In the genomic region with DNA sequence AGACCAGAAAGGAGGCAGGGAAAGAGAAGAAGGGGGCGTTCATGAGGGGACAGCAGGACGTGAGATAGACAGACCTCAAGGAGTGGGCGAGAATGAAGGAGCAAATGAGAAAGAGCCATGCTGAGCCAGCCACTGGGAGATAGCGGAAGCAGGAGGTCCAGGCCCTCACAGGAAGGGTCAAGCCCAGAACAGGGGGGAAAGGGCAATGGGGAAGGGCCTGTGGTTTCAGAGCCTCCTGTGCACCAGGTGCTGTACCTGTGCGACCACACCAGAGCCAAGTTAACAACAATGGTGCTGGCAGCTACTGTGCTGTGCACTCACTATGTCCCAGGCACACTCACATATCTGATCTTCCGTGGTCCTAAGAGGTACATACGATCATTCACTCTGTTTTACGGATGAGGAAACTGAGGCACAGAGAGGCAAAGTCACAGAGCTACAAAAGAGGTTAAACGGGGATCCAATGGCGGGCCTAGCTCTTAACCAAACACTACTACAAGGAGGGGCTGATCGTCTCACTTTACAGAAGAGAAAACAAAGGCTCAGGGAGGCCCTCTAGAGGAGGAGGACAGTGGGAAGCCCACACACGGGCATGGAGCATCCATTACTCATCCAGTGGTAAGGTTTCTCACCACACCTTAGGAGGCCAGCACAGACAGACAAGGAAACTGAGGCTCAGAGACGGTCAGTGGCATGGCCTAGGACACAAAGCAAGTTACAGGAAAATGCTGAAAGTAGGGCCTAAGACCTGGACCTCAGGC, we compare ENCODE assay signal across 11 cellular contexts.
A peak's percentile ranks its signal among the peaks of the same experiment; 100 is the strongest.
DNase-seq lines count a peak whose midpoint lies in the region; ATAC-seq and TF ChIP-seq lines count a peak whose summit lies in the region.
"Had no signal": no experiment of that assay in that cellular context is flagged by ENCODE, and none has a peak within 500 bp of the region (broad histone marks: within the 10 kb centered on the region; RNA-seq: fewer than 3 reads in every experiment).

No MANE protein-coding gene starts in this region.

- H3K4me1 Mint-ChIP-seq in activated CD8-positive, alpha-beta T cell treated with anti-CD3 and anti-CD28 coated beads, Interleukin-2, amount 10 ng/mL, durations not matched to agents 7 days and 5 days (ENCODE audit: low read depth) = peaks cover 47% of the 10 kb centered on the region
- H3K4me1 Mint-ChIP-seq in immature natural killer cell (peaks cover 87 to 93% of the 10 kb centered on the region in 2 donors), nephron progenitor cell (peaks cover 8% of the 10 kb centered on the region)

- H3K27me3 ChIP-seq in heart left ventricle (no peaks in the 10 kb centered on the region), upper lobe of right lung (no peaks in the 10 kb centered on the region)
- H3K27me3 ChIP-seq: uterus had no signal

- H3K4me3 ChIP-seq in heart left ventricle (no peak overlapping the region), upper lobe of right lung (no peak overlapping the region)
- H3K4me3 ChIP-seq: uterus had no signal

- intact Hi-C loops in heart left ventricle (cut with DNase I) (loop anchor here in 1 of 10 donors (5.0 kb wide), 1 partner anchor 109 kb away; no protein-coding TSS in a partner anchor), left ventricle myocardium superior (cut with micrococcal nuclease) (no loop called here), upper lobe of right lung (cut with DNase I) (no loop called here)

- ATAC-seq in heart left ventricle (no peak), left ventricle myocardium superior (no peak), upper lobe of right lung (no peak)
- ATAC-seq in activated CD8-positive, alpha-beta T cell treated with anti-CD3 and anti-CD28 coated beads, Interleukin-2, amount 10 ng/mL, durations not matched to agents 7 days and 5 days = no peak

- H3K9me3 ChIP-seq in heart left ventricle (no peaks in the 10 kb centered on the region), upper lobe of right lung (no peaks in the 10 kb centered on the region)
- H3K9me3 ChIP-seq: uterus had no signal

- H3K4me1 ChIP-seq in heart left ventricle (peaks cover 0 to 29% (median 20%) of the 10 kb centered on the region in 12 donors), upper lobe of right lung (peaks cover 10% of the 10 kb centered on the region)
- H3K4me1 ChIP-seq: uterus had no signal

- no peak for TF ChIP-seq POLR2A in heart left ventricle (IDR thresholded peaks at IDR 0.05)

- H3K9me3 Mint-ChIP-seq in activated CD8-positive, alpha-beta T cell treated with anti-CD3 and anti-CD28 coated beads, Interleukin-2, amount 10 ng/mL, durations not matched to agents 7 days and 5 days (ENCODE audit: insufficient read depth) = no peaks in the 10 kb centered on the region
- no peaks in the 10 kb centered on the region for H3K9me3 Mint-ChIP-seq in immature natural killer cell
- H3K9me3 Mint-ChIP-seq in nephron progenitor cell = no peaks in the 10 kb centered on the region
- H3K9me3 Mint-ChIP-seq: activated naive CD4-positive, alpha-beta T cell treated with anti-CD3 and anti-CD28 coated beads, Interleukin-2, amount 50 U/mL, for 24 hours had no signal

- H3K36me3 Mint-ChIP-seq in activated CD8-positive, alpha-beta T cell treated with anti-CD3 and anti-CD28 coated beads, Interleukin-2, amount 10 ng/mL, durations not matched to agents 7 days and 5 days (ENCODE audit: low read depth) = peaks cover 75% of the 10 kb centered on the region
- H3K36me3 Mint-ChIP-seq in immature natural killer cell (peaks cover 48 to 69% (median 49%) of the 10 kb centered on the region in 3 donors), nephron progenitor cell (ENCODE audit: low read depth) (peaks cover 6% of the 10 kb centered on the region)

- WGBS in heart left ventricle, 4 donors = 86 to 93% (median 90%) methylated on average over 13 of the region's 13 CpGs

- H3K27ac ChIP-seq in heart left ventricle = peak overlapping the region in 10 of 12 donors; percentile 10 to 77 (median 37)
- H3K27ac ChIP-seq in upper lobe of right lung = peak overlapping the region; percentile 55
- H3K27ac ChIP-seq: uterus had no signal

- no peak overlapping the region for H3K4me3 Mint-ChIP-seq in activated CD8-positive, alpha-beta T cell treated with anti-CD3 and anti-CD28 coated beads, Interleukin-2, amount 10 ng/mL, durations not matched to agents 7 days and 5 days
- peak overlapping the region in 2 of 5 donors; percentile 28 to 36 for H3K4me3 Mint-ChIP-seq in immature natural killer cell
- no peak overlapping the region for H3K4me3 Mint-ChIP-seq in nephron progenitor cell
- H3K4me3 Mint-ChIP-seq: activated naive CD4-positive, alpha-beta T cell treated with anti-CD3 and anti-CD28 coated beads, Interleukin-2, amount 50 U/mL, for 24 hours had no signal

- TF ChIP-seq CTCF in heart left ventricle (IDR thresholded peaks at IDR 0.05) (peak in 1 of 12 donors; percentile 3), upper lobe of right lung (IDR thresholded peaks at IDR 0.05) (no peak), GM20000 (IDR thresholded peaks at IDR 0.05; ENCODE audit: extremely low read depth, missing control alignments) (no peak), nephron progenitor cell (IDR thresholded peaks at IDR 0.05) (no peak)

- H3K36me3 ChIP-seq in heart left ventricle (peaks cover 0 to 77% (median 4%) of the 10 kb centered on the region in 9 donors), upper lobe of right lung (peaks cover 5% of the 10 kb centered on the region)
- H3K36me3 ChIP-seq: uterus had no signal

- POLR2A ChIA-PET in activated CD8-positive, alpha-beta T cell treated with anti-CD3 and anti-CD28 coated beads, Interleukin-2, amount 10 ng/mL, durations not matched to agents 7 days and 5 days (lab: Charles Lee) = interaction anchor here (1.1 kb wide), 1 partner anchor 9 kb away, joined by 4 read pairs; no protein-coding TSS in a partner anchor

- CTCF ChIA-PET in activated CD8-positive, alpha-beta T cell treated with anti-CD3 and anti-CD28 coated beads, Interleukin-2, amount 10 ng/mL, durations not matched to agents 7 days and 5 days (lab: Charles Lee) = interaction anchor here (1.5 kb wide), 1 partner anchor 42 kb away, joined by 3 read pairs; no protein-coding TSS in a partner anchor

- no peaks in the 10 kb centered on the region for H3K27me3 Mint-ChIP-seq in activated CD8-positive, alpha-beta T cell treated with anti-CD3 and anti-CD28 coated beads, Interleukin-2, amount 10 ng/mL, durations not matched to agents 7 days and 5 days (ENCODE audit: low read depth)
- H3K27me3 Mint-ChIP-seq in immature natural killer cell (ENCODE audit: low read depth in 3 of 3) = peaks cover 0 to 24% (median 9%) of the 10 kb centered on the region in 3 donors
- H3K27me3 Mint-ChIP-seq in nephron progenitor cell (ENCODE audit: low read depth, poor library complexity) = no peaks in the 10 kb centered on the region
- H3K27me3 Mint-ChIP-seq: activated naive CD4-positive, alpha-beta T cell treated with anti-CD3 and anti-CD28 coated beads, Interleukin-2, amount 50 U/mL, for 24 hours had no signal

- H3K27ac Mint-ChIP-seq in activated CD8-positive, alpha-beta T cell treated with anti-CD3 and anti-CD28 coated beads, Interleukin-2, amount 10 ng/mL, durations not matched to agents 7 days and 5 days = peak overlapping the region; percentile 49
- H3K27ac Mint-ChIP-seq in immature natural killer cell (peak overlapping the region in 5 of 6 donors; percentile 17 to 65 (median 36)), nephron progenitor cell (no peak overlapping the region)
- H3K27ac Mint-ChIP-seq: activated naive CD4-positive, alpha-beta T cell treated with anti-CD3 and anti-CD28 coated beads, Interleukin-2, amount 50 U/mL, for 24 hours had no signal

- DNase-seq in heart left ventricle = no peak
- DNase-seq in left ventricle myocardium superior = no peak
- DNase-seq in activated CD8-positive, alpha-beta T cell treated with anti-CD3 and anti-CD28 coated beads, Interleukin-2, amount 10 ng/mL, durations not matched to agents 7 days and 5 days = no peak
- DNase-seq in immature natural killer cell = no peak
- peak; percentile 8 for DNase-seq in upper lobe of right lung
- DNase-seq in GM20000 (ENCODE audit: low spot score) = no peak
- no peak for DNase-seq in nephron progenitor cell
- DNase-seq in NCI-H774 (lab: John Stamatoyannopoulos, UW) = no peak
- DNase-seq: GOT3, uterus had no signal
